14 cellular contexts compared by ENCODE assay signal in the genomic region with DNA sequence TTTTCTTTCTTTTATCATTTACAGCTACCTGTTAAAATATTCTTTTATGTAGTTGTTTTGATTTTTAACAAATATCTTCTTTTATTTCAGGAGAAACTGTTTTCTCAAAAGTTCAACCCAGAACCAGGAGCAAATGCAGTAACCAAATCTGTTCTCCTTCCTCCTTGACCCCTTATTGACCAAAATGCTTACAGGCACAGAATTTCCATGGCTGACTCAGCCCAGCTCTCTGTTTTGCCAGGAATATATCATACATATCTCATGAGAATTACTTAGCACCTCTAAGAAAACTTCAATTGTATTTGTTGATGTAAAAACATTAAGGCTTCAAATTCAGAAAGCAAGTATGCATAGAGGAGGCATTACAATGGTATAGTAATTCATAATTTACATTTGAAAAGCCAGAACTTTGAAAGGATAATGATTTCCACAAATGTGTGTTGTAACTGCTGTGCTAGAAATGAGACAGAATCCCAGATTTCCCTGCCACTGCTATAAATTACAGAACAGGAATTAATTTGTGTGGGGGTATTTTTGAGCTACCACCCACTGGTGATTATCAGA. TPM values are rescaled to one million over a fixed set of nuclear protein-coding genes. Genes with fewer than 3 reads are reported as not detected.
DNase-seq lines count a peak whose midpoint lies in the region; ATAC-seq and TF ChIP-seq lines count a peak whose summit lies in the region.
"Had no signal": no experiment of that assay in that cellular context is flagged by ENCODE, and none has a peak within 500 bp of the region (broad histone marks: within the 10 kb centered on the region; RNA-seq: fewer than 3 reads in every experiment).

No MANE protein-coding gene starts in this region.

- no peaks in the 10 kb centered on the region for H3K36me3 ChIP-seq in CD4-positive, CD25-positive, alpha-beta regulatory T cell (ENCODE audit: control insufficient read depth, insufficient read depth, low read length)
- no peaks in the 10 kb centered on the region for H3K36me3 ChIP-seq in esophagus muscularis mucosa
- H3K36me3 ChIP-seq: MG63 had no signal

- no peak for TF ChIP-seq POLR2A in esophagus muscularis mucosa (IDR thresholded peaks at IDR 0.05; ENCODE audit: low read depth)

- H3K4me3 Mint-ChIP-seq in CD4-positive, CD25-positive, alpha-beta regulatory T cell, result peak overlapping the region; percentile 4 to 64 (median 38)
- peak overlapping the region; percentile 88 for H3K4me3 Mint-ChIP-seq in natural killer cell treated with Interleukin-12 subunit alpha and Interleukin-12 subunit beta and Interleukin-15 and Interleukin-18, amount 100 ng/mL, for 72 hours
- H3K4me3 Mint-ChIP-seq: activated CD4-positive, alpha-beta T cell treated with anti-CD3 and anti-CD28 coated beads for 36 hours; nephron progenitor cell had no signal

- H3K27ac Mint-ChIP-seq in CD4-positive, CD25-positive, alpha-beta regulatory T cell, result peak overlapping the region in 1 of 3 donors; percentile 42
- peak overlapping the region; percentile 84 to 93 for H3K27ac Mint-ChIP-seq in natural killer cell treated with Interleukin-12 subunit alpha and Interleukin-12 subunit beta and Interleukin-15 and Interleukin-18, amount 100 ng/mL, for 72 hours
- H3K27ac Mint-ChIP-seq: activated CD4-positive, alpha-beta T cell treated with anti-CD3 and anti-CD28 coated beads for 36 hours; activated naive CD4-positive, alpha-beta T cell treated with anti-CD3 and anti-CD28 coated beads for 36 hours; nephron progenitor cell had no signal

- TF ChIP-seq CTCF in esophagus muscularis mucosa (IDR thresholded peaks at IDR 0.05), result no peak

- no peak overlapping the region for H3K27ac ChIP-seq in CD4-positive, CD25-positive, alpha-beta regulatory T cell (ENCODE audit: insufficient read depth, low read length, poor library complexity, severe bottlenecking)
- peak overlapping the region; percentile 10 to 92 (median 66) for H3K27ac ChIP-seq in esophagus muscularis mucosa (replicated peaks in 1 of 4)
- H3K27ac ChIP-seq: C4-2B had no signal

- no peaks in the 10 kb centered on the region for H3K36me3 Mint-ChIP-seq in CD4-positive, CD25-positive, alpha-beta regulatory T cell
- no peaks in the 10 kb centered on the region for H3K36me3 Mint-ChIP-seq in natural killer cell treated with Interleukin-12 subunit alpha and Interleukin-12 subunit beta and Interleukin-15 and Interleukin-18, amount 100 ng/mL, for 72 hours

- H3K9me3 Mint-ChIP-seq in CD4-positive, CD25-positive, alpha-beta regulatory T cell, result no peaks in the 10 kb centered on the region
- H3K9me3 Mint-ChIP-seq in natural killer cell treated with Interleukin-12 subunit alpha and Interleukin-12 subunit beta and Interleukin-15 and Interleukin-18, amount 100 ng/mL, for 72 hours, result no peaks in the 10 kb centered on the region
- H3K9me3 Mint-ChIP-seq: activated naive CD4-positive, alpha-beta T cell treated with anti-CD3 and anti-CD28 coated beads for 36 hours had no signal

- no peak overlapping the region for H3K4me3 ChIP-seq in CD4-positive, CD25-positive, alpha-beta regulatory T cell (ENCODE audit: low read depth, low read length)
- peak overlapping the region in 1 of 4 donors; percentile 1 for H3K4me3 ChIP-seq in esophagus muscularis mucosa
- H3K4me3 ChIP-seq: MG63 had no signal

- ATAC-seq in CD4-positive, CD25-positive, alpha-beta regulatory T cell (ENCODE audit: low read depth in 2 of 2), result no peak
- no peak for ATAC-seq in natural killer cell treated with Interleukin-12 subunit alpha and Interleukin-12 subunit beta and Interleukin-15 and Interleukin-18, amount 100 ng/mL, for 72 hours
- no peak for ATAC-seq in GM18873 (IDR thresholded peaks at IDR 0.05; ENCODE audit: low FRiP score, unreplicated experiment)
- ATAC-seq: activated CD4-positive, alpha-beta T cell treated with anti-CD3 and anti-CD28 coated beads for 36 hours had no signal

- peaks cover 17% of the 10 kb centered on the region for H3K4me1 ChIP-seq in CD4-positive, CD25-positive, alpha-beta regulatory T cell (ENCODE audit: control insufficient read depth, insufficient read depth, low read length, poor library complexity, severe bottlenecking)
- peaks cover 12 to 42% (median 41%) of the 10 kb centered on the region in 4 donors for H3K4me1 ChIP-seq in esophagus muscularis mucosa

- H3K27me3 Mint-ChIP-seq in CD4-positive, CD25-positive, alpha-beta regulatory T cell, result peaks cover 59% of the 10 kb centered on the region
- no peaks in the 10 kb centered on the region for H3K27me3 Mint-ChIP-seq in natural killer cell treated with Interleukin-12 subunit alpha and Interleukin-12 subunit beta and Interleukin-15 and Interleukin-18, amount 100 ng/mL, for 72 hours

- no peaks in the 10 kb centered on the region for H3K9me3 ChIP-seq in CD4-positive, CD25-positive, alpha-beta regulatory T cell (ENCODE audit: control insufficient read depth in 2 of 2, low read length in 2 of 2)
- no peaks in the 10 kb centered on the region for H3K9me3 ChIP-seq in esophagus muscularis mucosa
- H3K9me3 ChIP-seq: MG63 had no signal

- peaks cover 18 to 27% (median 22%) of the 10 kb centered on the region in 4 donors for H3K4me1 Mint-ChIP-seq in CD4-positive, CD25-positive, alpha-beta regulatory T cell
- peaks cover 65% of the 10 kb centered on the region in 2 donors for H3K4me1 Mint-ChIP-seq in natural killer cell treated with Interleukin-12 subunit alpha and Interleukin-12 subunit beta and Interleukin-15 and Interleukin-18, amount 100 ng/mL, for 72 hours (ENCODE audit: low read depth in 2 of 2)

- TF ChIP-seq EP300 in esophagus muscularis mucosa (IDR thresholded peaks at IDR 0.05), result no peak

- intact Hi-C loops in esophagus muscularis mucosa (cut with DNase I), result no loop called here

- no peak for DNase-seq in CD4-positive, CD25-positive, alpha-beta regulatory T cell
- DNase-seq in NCI-H460 (ENCODE audit: extremely low read depth, low read depth) (peak; percentile 77), esophagus muscularis mucosa (ENCODE audit: extremely low spot score) (no peak), SKM-1 treated with dmso at 0.1 percent for 144 hours (lab: John Stamatoyannopoulos, UW; ENCODE audit: unreplicated experiment) (no peak), NCI-H1694 treated with DMSO at 0.1 percent for 48 hours (lab: John Stamatoyannopoulos, UW) (no peak), DMS153 (lab: John Stamatoyannopoulos, UW) (no peak)
- no peak for DNase-seq in natural killer cell treated with Interleukin-12 subunit alpha and Interleukin-12 subunit beta and Interleukin-15 and Interleukin-18, amount 100 ng/mL, for 72 hours (ENCODE audit: low spot score)
- DNase-seq: activated CD4-positive, alpha-beta T cell treated with anti-CD3 and anti-CD28 coated beads for 36 hours; activated naive CD4-positive, alpha-beta T cell treated with anti-CD3 and anti-CD28 coated beads for 36 hours; MG63; NCI-H510A; nephron progenitor cell had no signal

- H3K27me3 ChIP-seq in CD4-positive, CD25-positive, alpha-beta regulatory T cell (ENCODE audit: control insufficient read depth, insufficient read depth, low read length), result peaks cover 14% of the 10 kb centered on the region
- H3K27me3 ChIP-seq in esophagus muscularis mucosa, result no peaks in the 10 kb centered on the region
- H3K27me3 ChIP-seq: MG63 had no signal

RNA-seq across cellular contexts. Expression of a gene that starts 2.2 kb away (rescaled TPM):
- total RNA-seq in CD4-positive, CD25-positive, alpha-beta regulatory T cell, result 6.8 TPM
- polyA plus RNA-seq in CD4-positive, CD25-positive, alpha-beta regulatory T cell, result 1 to 10 TPM; 1.1 to 3.9 (median 2.7) TPM
- 39.7 and 40.7 TPM in 2 replicates for total RNA-seq in NCI-H460 (2014; rRNA removed; shearing (Covaris generic))
- 84.0 and 91.2 TPM in 2 replicates for polyA plus RNA-seq in NCI-H460 (2014; cell fraction: nucleus; rRNA removed)
- 10 to 100 TPM; 12.6 to 22.8 (median 17.0) TPM for total RNA-seq in esophagus muscularis mucosa
- total RNA-seq in natural killer cell treated with Interleukin-12 subunit alpha and Interleukin-12 subunit beta and Interleukin-15 and Interleukin-18, amount 100 ng/mL, for 72 hours, result 10 to 100 TPM; 15.9 to 18.0 TPM
